In the genomic region with DNA sequence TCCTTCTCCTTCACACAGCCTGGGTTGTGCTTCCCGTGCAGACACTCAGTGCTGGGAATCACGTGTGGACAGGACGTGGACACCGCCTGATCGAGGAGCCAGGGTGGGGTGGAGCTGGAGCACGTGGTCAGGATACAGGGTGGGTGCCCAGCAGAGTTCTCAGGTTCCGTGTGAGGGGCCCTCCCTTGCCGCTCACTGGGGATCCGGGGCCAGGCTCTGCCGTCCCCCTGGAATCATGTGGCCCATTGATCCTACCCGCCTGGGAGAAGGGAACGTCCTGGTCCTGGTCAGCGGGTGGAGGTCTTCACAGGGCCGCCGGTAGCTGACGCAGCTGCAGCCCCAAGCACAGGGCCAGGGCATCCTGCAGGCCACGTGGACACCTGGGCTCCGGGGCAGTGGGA, we compare ENCODE assay signal across 17 cellular contexts.
DNase-seq lines count a peak whose midpoint lies in the region; ATAC-seq and TF ChIP-seq lines count a peak whose summit lies in the region.
"Had no signal": no experiment of that assay in that cellular context is flagged by ENCODE, and none has a peak within 500 bp of the region (broad histone marks: within the 10 kb centered on the region; RNA-seq: fewer than 3 reads in every experiment).

No MANE protein-coding gene starts in this region.

- peak overlapping the region; percentile 15 for H3K18ac ChIP-seq in neuronal stem cell (ENCODE audit: low read length)

- CTCF ChIA-PET in activated CD4-positive, alpha-beta T cell treated with anti-CD3 and anti-CD28 coated beads, Interleukin-2, amount 10 ng/mL, durations not matched to agents 7 days and 5 days (lab: Charles Lee) = no interaction called here

- no peaks in the 10 kb centered on the region for H3K9me3 Mint-ChIP-seq in chondrocyte (ENCODE audit: low read depth)
- H3K9me3 Mint-ChIP-seq in activated CD4-positive, alpha-beta T cell treated with anti-CD3 and anti-CD28 coated beads, Interleukin-2, amount 10 ng/mL, durations not matched to agents 7 days and 5 days = no peaks in the 10 kb centered on the region
- H3K9me3 Mint-ChIP-seq: CD8-positive, alpha-beta T cell; HFFc6; IgD-negative memory B cell had no signal

- no peak overlapping the region for H3K4me2 ChIP-seq in neuronal stem cell (ENCODE audit: insufficient read depth, low read length, poor library complexity, severe bottlenecking)

- peak; percentile 7 for ATAC-seq in left ventricle myocardium superior
- ATAC-seq: CD8-positive, alpha-beta T cell had no signal

- no peak for TF ChIP-seq CTCF in chondrocyte (IDR thresholded peaks at IDR 0.05)

- no peak overlapping the region for H2BK120ac ChIP-seq in neuronal stem cell (ENCODE audit: low read depth, low read length)

- H3K23ac ChIP-seq in neuronal stem cell (ENCODE audit: low read depth, low read length, poor library complexity) = peak overlapping the region; percentile 21

- H3K27ac ChIP-seq in neuronal stem cell (replicated peaks; ENCODE audit: low read length) = no peak overlapping the region
- H3K27ac ChIP-seq: C4-2B had no signal

- H2BK15ac ChIP-seq in neuronal stem cell (ENCODE audit: low read length) = no peak overlapping the region

- H3K4me1 Mint-ChIP-seq in chondrocyte (ENCODE audit: low read depth) = no peaks in the 10 kb centered on the region
- no peaks in the 10 kb centered on the region for H3K4me1 Mint-ChIP-seq in activated CD4-positive, alpha-beta T cell treated with anti-CD3 and anti-CD28 coated beads, Interleukin-2, amount 10 ng/mL, durations not matched to agents 7 days and 5 days

- peaks cover 12 to 19% of the 10 kb centered on the region in 2 donors for H3K4me1 ChIP-seq in neuronal stem cell (ENCODE audit: control insufficient read depth in 2 of 2, insufficient read depth in 1 of 2, low read depth in 1 of 2, low read length in 2 of 2)

- WGBS in neuronal stem cell (ENCODE audit: extremely low coverage in 2 of 2, insufficient read length in 2 of 2, insufficient replicate concordance in 1 of 2), 2 donors = no CpG with 5 or more reads among the region's 18 CpGs

- POLR2A ChIA-PET in activated CD4-positive, alpha-beta T cell treated with anti-CD3 and anti-CD28 coated beads, Interleukin-2, amount 10 ng/mL, durations not matched to agents 7 days and 5 days (lab: Charles Lee) = no interaction called here

- H3K14ac ChIP-seq in neuronal stem cell (ENCODE audit: low read length) = peak overlapping the region; percentile 22

- no peaks in the 10 kb centered on the region for H3K36me3 Mint-ChIP-seq in chondrocyte (ENCODE audit: low read depth)
- no peaks in the 10 kb centered on the region for H3K36me3 Mint-ChIP-seq in activated CD4-positive, alpha-beta T cell treated with anti-CD3 and anti-CD28 coated beads, Interleukin-2, amount 10 ng/mL, durations not matched to agents 7 days and 5 days (ENCODE audit: low read depth)

- H3K4ac ChIP-seq in neuronal stem cell (ENCODE audit: low read length) = no peak overlapping the region

- peaks cover 7% of the 10 kb centered on the region for H3K79me1 ChIP-seq in neuronal stem cell (ENCODE audit: low read depth, low read length)

- H3K4me3 Mint-ChIP-seq in chondrocyte (ENCODE audit: unreplicated experiment) = no peak overlapping the region
- no peak overlapping the region for H3K4me3 Mint-ChIP-seq in activated CD4-positive, alpha-beta T cell treated with anti-CD3 and anti-CD28 coated beads, Interleukin-2, amount 10 ng/mL, durations not matched to agents 7 days and 5 days
- H3K4me3 Mint-ChIP-seq: CD8-positive, alpha-beta T cell; HFFc6; IgD-negative memory B cell had no signal

- intact Hi-C loops in left ventricle myocardium superior (cut with micrococcal nuclease) = no loop called here
- intact Hi-C loops in cardiac septum (cut with DNase I) = no loop called here

- DNase-seq in left ventricle myocardium superior (no peak), cardiac septum (ENCODE audit: low spot score) (no peak), chondrocyte (ENCODE audit: low spot score) (peak; percentile 89), neuronal stem cell (ENCODE audit: low spot score) (no peak), RPMI8226 (no peak)
- no peak for DNase-seq in activated CD4-positive, alpha-beta T cell treated with anti-CD3 and anti-CD28 coated beads, Interleukin-2, amount 10 ng/mL, durations not matched to agents 7 days and 5 days
- DNase-seq in activated CD4-positive, alpha-beta T cell treated with anti-CD3 and anti-CD28 coated beads, Interleukin-2, amount 50 U/mL, for 4 hours = no peak
- DNase-seq: ACHN; CD8-positive, alpha-beta T cell; COR-L47; DMS153; DND-41; GDM1; HCEC 1CT; HFFc6 had no signal

- H4K8ac ChIP-seq in neuronal stem cell (ENCODE audit: low read depth, low read length) = no peak overlapping the region

- H2AK5ac ChIP-seq in neuronal stem cell (ENCODE audit: low read depth, low read length) = no peak overlapping the region

- no peak overlapping the region for H4K91ac ChIP-seq in neuronal stem cell (ENCODE audit: low read depth, low read length, poor library complexity)

- peaks cover 0 to 6% (median 0%) of the 10 kb centered on the region in 3 experiments for H3K27me3 ChIP-seq in neuronal stem cell (ENCODE audit: control insufficient read depth in 3 of 3, insufficient read depth in 3 of 3, low read depth in 1 of 3, low read length in 3 of 3)

- no peak overlapping the region for H2AFZ ChIP-seq in neuronal stem cell (ENCODE audit: low read length)

- H3K27ac Mint-ChIP-seq in chondrocyte (ENCODE audit: unreplicated experiment) = no peak overlapping the region
- no peak overlapping the region for H3K27ac Mint-ChIP-seq in activated CD4-positive, alpha-beta T cell treated with anti-CD3 and anti-CD28 coated beads, Interleukin-2, amount 10 ng/mL, durations not matched to agents 7 days and 5 days
- H3K27ac Mint-ChIP-seq: CD8-positive, alpha-beta T cell; HFFc6; IgD-negative memory B cell had no signal

- H2BK12ac ChIP-seq in neuronal stem cell (ENCODE audit: low read length) = no peak overlapping the region

- H3K27me3 Mint-ChIP-seq in chondrocyte (ENCODE audit: low read depth) = no peaks in the 10 kb centered on the region
- no peaks in the 10 kb centered on the region for H3K27me3 Mint-ChIP-seq in activated CD4-positive, alpha-beta T cell treated with anti-CD3 and anti-CD28 coated beads, Interleukin-2, amount 10 ng/mL, durations not matched to agents 7 days and 5 days
- H3K27me3 Mint-ChIP-seq: IgD-negative memory B cell had no signal

- H3K36me3 ChIP-seq in neuronal stem cell (replicated peaks in 1 of 2; ENCODE audit: control insufficient read depth in 2 of 2, insufficient read depth in 2 of 2, low read length in 2 of 2) = peaks cover 0 to 6% of the 10 kb centered on the region in 2 donors

- H2BK5ac ChIP-seq in neuronal stem cell (ENCODE audit: low read length) = no peak overlapping the region

- peaks cover 0 to 6% of the 10 kb centered on the region in 2 donors for H3K9me3 ChIP-seq in neuronal stem cell (replicated peaks in 1 of 2; ENCODE audit: control insufficient read depth in 2 of 2, insufficient read depth in 1 of 2, low read depth in 1 of 2, low read length in 2 of 2)

- H3K9ac ChIP-seq in neuronal stem cell (ENCODE audit: low read depth, low read length, poor library complexity) = peak overlapping the region; percentile 56

- no peak overlapping the region for H3K4me3 ChIP-seq in neuronal stem cell (ENCODE audit: low read length in 2 of 2)
